8 cellular contexts compared by ENCODE assay signal in genomic region chr6:152094992-152095592, GRCh38.
DNase-seq lines count a peak whose midpoint lies in the region; ATAC-seq, FAIRE-seq and TF ChIP-seq lines count a peak whose summit lies in the region.

No MANE protein-coding gene starts in this region.

- no peak overlapping the region for H3K4me3 ChIP-seq in osteoblast (ENCODE audit: insufficient read depth, low read length)

- peaks cover 3% of the 10 kb centered on the region for H3K9me3 ChIP-seq in osteoblast (ENCODE audit: low read depth, low read length)

- peak overlapping the region; percentile 73 for H3K27ac ChIP-seq in epithelial cell of prostate
- H3K27ac ChIP-seq in osteoblast (ENCODE audit: low read depth, low read length): peak overlapping the region; percentile 75

- H3K4me1 ChIP-seq in osteoblast (ENCODE audit: insufficient read depth, low read length): peaks cover 48% of the 10 kb centered on the region

- FAIRE-seq in RCC 7860 (lab: Jason Lieb, UNC): peak; percentile 89

- DNase-seq in GOT3 (lab: John Stamatoyannopoulos, UW) (peak; percentile 4), RCC 7860 (ENCODE audit: low spot score) (peak; percentile 95), epithelial cell of prostate (ENCODE audit: low read depth, low spot score) (peak; percentile 100), osteoblast (ENCODE audit: insufficient read length, low spot score, missing footprints) (peak; percentile 92), HuH-7.5 (ENCODE audit: low spot score) (no peak), NCI-H774 (lab: John Stamatoyannopoulos, UW) (no peak)
- no peak for DNase-seq in activated CD8-positive, alpha-beta memory T cell treated with anti-CD3 and anti-CD28 coated beads for 24 hours

- H3K27me3 ChIP-seq in osteoblast (ENCODE audit: insufficient read depth, low read length): no peaks in the 10 kb centered on the region

- TF ChIP-seq CTCF in osteoblast (IDR thresholded peaks at IDR 0.05; ENCODE audit: extremely low read depth, low read depth, low read length): no peak

- H4K20me1 ChIP-seq in osteoblast (ENCODE audit: insufficient read depth, low read length): no peaks in the 10 kb centered on the region

- no peak overlapping the region for H3K4me2 ChIP-seq in osteoblast (ENCODE audit: insufficient read depth, low read length)

- H3K79me2 ChIP-seq in osteoblast (ENCODE audit: insufficient read depth, low read length): no peaks in the 10 kb centered on the region

- H3K36me3 ChIP-seq in osteoblast (ENCODE audit: insufficient read depth, low read length): no peaks in the 10 kb centered on the region

- H2AFZ ChIP-seq in osteoblast (ENCODE audit: low read length): no peak overlapping the region

- no peak for ATAC-seq in GM21515 (IDR thresholded peaks at IDR 0.05; ENCODE audit: unreplicated experiment)

Comparison
In these comparisons a context has a peak if more than half of its experiments do, and no peak if none do; other contexts are left out.
1. DNase-seq: peak in GOT3 (single experiment), RCC 7860 (single experiment), epithelial cell of prostate (single experiment) and osteoblast (single experiment); none in HuH-7.5 (single experiment), NCI-H774 (single experiment) and activated CD8-positive, alpha-beta memory T cell treated with anti-CD3 and anti-CD28 coated beads for 24 hours (single experiment).